Comparison of ENCODE assay signal across 26 cellular contexts in genomic region chr2:6879011-6879410, GRCh38. TPM values are rescaled to one million over a fixed set of nuclear protein-coding genes. Genes with fewer than 3 reads are reported as not detected.
DNase-seq lines count a peak whose midpoint lies in the region; ATAC-seq, FAIRE-seq and TF ChIP-seq lines count a peak whose summit lies in the region.
"Had no signal": no experiment of that assay in that cellular context is flagged by ENCODE, and none has a peak within 500 bp of the region (broad histone marks: within the 10 kb centered on the region; RNA-seq: fewer than 3 reads in every experiment).

No MANE protein-coding gene starts in this region.

- no peaks in the 10 kb centered on the region for H3K27me3 Mint-ChIP-seq in activated CD4-positive, alpha-beta T cell treated with anti-CD3 and anti-CD28 coated beads for 36 hours
- H3K27me3 Mint-ChIP-seq in CD4-positive, alpha-beta memory T cell, result no peaks in the 10 kb centered on the region
- H3K27me3 Mint-ChIP-seq in activated T-helper 2 cell treated with anti-CD3 and anti-CD28 coated beads, Interferon-gamma antibody, Interleukin-2, Interleukin-4, amounts not matched to agents 10 μg/mL and 5 μg/mL and 100 μg/mL, durations not matched to agents 14 hours and 24 hours and 36 hours (ENCODE audit: low read depth), result no peaks in the 10 kb centered on the region
- H3K27me3 Mint-ChIP-seq in naive thymus-derived CD4-positive, alpha-beta T cell, result no peaks in the 10 kb centered on the region

- H3K9me3 Mint-ChIP-seq in activated CD4-positive, alpha-beta T cell treated with anti-CD3 and anti-CD28 coated beads for 36 hours (ENCODE audit: low read depth), result peaks cover under 1% of the 10 kb centered on the region
- peaks cover 0 to 2% (median under 1%) of the 10 kb centered on the region in 8 donors for H3K9me3 Mint-ChIP-seq in CD4-positive, alpha-beta memory T cell
- H3K9me3 Mint-ChIP-seq in activated T-helper 2 cell treated with anti-CD3 and anti-CD28 coated beads, Interferon-gamma antibody, Interleukin-2, Interleukin-4, amounts not matched to agents 10 μg/mL and 5 μg/mL and 100 μg/mL, durations not matched to agents 14 hours and 24 hours and 36 hours, result peaks cover 2% of the 10 kb centered on the region
- peaks cover 0 to 2% (median 1%) of the 10 kb centered on the region in 11 donors for H3K9me3 Mint-ChIP-seq in naive thymus-derived CD4-positive, alpha-beta T cell

- no peaks in the 10 kb centered on the region for H3K36me3 ChIP-seq in CD4-positive, alpha-beta memory T cell (ENCODE audit: insufficient read depth, low read length)
- no peaks in the 10 kb centered on the region for H3K36me3 ChIP-seq in naive thymus-derived CD4-positive, alpha-beta T cell (ENCODE audit: control insufficient read depth in 2 of 3, insufficient read depth in 3 of 3, low read length in 3 of 3)
- H3K36me3 ChIP-seq: BLaER1 treated with 17β-estradiol and CSF1 and Interleukin-3, amounts not matched to agents 10 nM and 100 nM; cardiac muscle cell; esophagus muscularis mucosa; prostate gland; spleen; thoracic aorta had no signal

- ATAC-seq in activated CD4-positive, alpha-beta T cell treated with anti-CD3 and anti-CD28 coated beads for 36 hours, result no peak
- ATAC-seq in naive thymus-derived CD4-positive, alpha-beta T cell, result no peak
- no peak for ATAC-seq in GM19463 (IDR thresholded peaks at IDR 0.05; ENCODE audit: unreplicated experiment)

- no peak overlapping the region for H3K27ac ChIP-seq in CD4-positive, alpha-beta memory T cell (ENCODE audit: low read depth, low read length)
- H3K27ac ChIP-seq in naive thymus-derived CD4-positive, alpha-beta T cell (ENCODE audit: low read depth, low read length), result peak overlapping the region; percentile 56
- H3K27ac ChIP-seq: BLaER1 treated with 17β-estradiol and CSF1 and Interleukin-3, amounts not matched to agents 10 nM and 100 nM; cardiac muscle cell; prostate gland; SK-N-MC; thoracic aorta had no signal

- FAIRE-seq in H54 (lab: Jason Lieb, UNC), result no peak
- FAIRE-seq: GM18507, TTC549 had no signal

- no peaks in the 10 kb centered on the region for H3K9me3 ChIP-seq in CD4-positive, alpha-beta memory T cell (ENCODE audit: control insufficient read depth in 1 of 2, low read length in 2 of 2)
- no peaks in the 10 kb centered on the region for H3K9me3 ChIP-seq in naive thymus-derived CD4-positive, alpha-beta T cell (ENCODE audit: control insufficient read depth in 2 of 3, low read length in 3 of 3)
- H3K9me3 ChIP-seq: esophagus muscularis mucosa, prostate gland, thoracic aorta had no signal

- peak overlapping the region; percentile 56 for H3K27ac Mint-ChIP-seq in activated CD4-positive, alpha-beta T cell treated with anti-CD3 and anti-CD28 coated beads for 36 hours
- H3K27ac Mint-ChIP-seq in CD4-positive, alpha-beta memory T cell, result peak overlapping the region; percentile 1 to 85 (median 73)
- H3K27ac Mint-ChIP-seq in activated T-helper 2 cell treated with anti-CD3 and anti-CD28 coated beads, Interferon-gamma antibody, Interleukin-2, Interleukin-4, amounts not matched to agents 10 μg/mL and 5 μg/mL and 100 μg/mL, durations not matched to agents 14 hours and 24 hours and 36 hours, result peak overlapping the region; percentile 73
- H3K27ac Mint-ChIP-seq in naive thymus-derived CD4-positive, alpha-beta T cell, result peak overlapping the region; percentile 80 to 98 (median 90)
- H3K27ac Mint-ChIP-seq: nephron had no signal

- POLR2A ChIA-PET in activated CD4-positive, alpha-beta T cell treated with anti-CD3 and anti-CD28 coated beads for 36 hours (lab: Charles Lee), result interaction anchor here (0.6 to 0.9 kb wide), 2 partner anchors 10 to 28 kb away, joined by 4 to 6 read pairs; no protein-coding TSS in a partner anchor
- POLR2A ChIA-PET in CD4-positive, alpha-beta memory T cell (lab: Charles Lee; ENCODE audit: partially characterized antibody), result interaction anchor here (1.2 to 6.2 kb wide), 4 partner anchors 11 to 1803 kb away, joined by 4 to 77 read pairs (median 18); partner anchors contain the start of genes CMPK2 and ID2
- POLR2A ChIA-PET in naive thymus-derived CD4-positive, alpha-beta T cell (lab: Charles Lee), result interaction anchor here (0.6 to 7.6 kb wide), 5 partner anchors 12 to 1803 kb away, joined by 3 to 94 read pairs (median 5); partner anchors contain the start of genes CMPK2, ID2 and RNF144A

- intact Hi-C loops in activated CD4-positive, alpha-beta T cell treated with anti-CD3 and anti-CD28 coated beads for 36 hours (cut with DNase I, micrococcal nuclease), result no loop called here
- intact Hi-C loops in CD4-positive, alpha-beta memory T cell (cut with micrococcal nuclease), result no loop called here
- intact Hi-C loops in activated T-helper 2 cell treated with anti-CD3 and anti-CD28 coated beads, Interferon-gamma antibody, Interleukin-2, Interleukin-4, amounts not matched to agents 10 μg/mL and 5 μg/mL and 100 μg/mL, durations not matched to agents 14 hours and 24 hours and 36 hours (cut with micrococcal nuclease), result no loop called here
- intact Hi-C loops in naive thymus-derived CD4-positive, alpha-beta T cell (cut with micrococcal nuclease), result no loop called here

- DNase-seq in activated CD4-positive, alpha-beta T cell treated with anti-CD3 and anti-CD28 coated beads for 36 hours, result no peak
- no peak for DNase-seq in activated CD4-positive, alpha-beta T cell treated with anti-CD3 and anti-CD28 coated beads, Interleukin-2, amount 50 U/mL, for 48 hours
- DNase-seq in CD4-positive, alpha-beta memory T cell, result no peak
- DNase-seq in activated T-helper 2 cell treated with anti-CD3 and anti-CD28 coated beads, Interferon-gamma antibody, Interleukin-2, Interleukin-4, amounts not matched to agents 10 μg/mL and 5 μg/mL and 100 μg/mL, durations not matched to agents 14 hours and 24 hours and 36 hours (ENCODE audit: low spot score), result no peak
- DNase-seq in naive thymus-derived CD4-positive, alpha-beta T cell, result no peak
- DNase-seq in H54 (ENCODE audit: insufficient read length, low spot score) (no peak), NCI-H1694 (lab: John Stamatoyannopoulos, UW) (no peak)
- DNase-seq: activated CD8-positive, alpha-beta memory T cell treated with anti-CD3 and anti-CD28 coated beads for 24 hours; activated naive CD4-positive, alpha-beta T cell treated with anti-CD3 and anti-CD28 coated beads, Interleukin-2, amount 50 U/mL, for 16 hours; DMS79; H7; Kasumi-1; mammary epithelial cell; NCI-H2171; NCI-H82; spleen had no signal

- CTCF ChIA-PET in activated CD4-positive, alpha-beta T cell treated with anti-CD3 and anti-CD28 coated beads for 36 hours (lab: Charles Lee), result interaction anchor here (0.7 to 6.0 kb wide), 7 partner anchors 8 to 588 kb away, joined by 3 to 59 read pairs (median 6); partner anchors contain the start of gene CMPK2
- CTCF ChIA-PET in CD4-positive, alpha-beta memory T cell (lab: Charles Lee; ENCODE audit: partially characterized antibody), result interaction anchor here (1.0 to 6.2 kb wide), 7 partner anchors 11 to 165 kb away, joined by 3 to 116 read pairs (median 7); partner anchors contain the start of genes CMPK2 and RNF144A
- CTCF ChIA-PET in naive thymus-derived CD4-positive, alpha-beta T cell (lab: Charles Lee), result interaction anchor here (1.0 to 3.9 kb wide), 4 partner anchors 13 to 39 kb away, joined by 3 to 38 read pairs (median 9); partner anchors contain the start of gene CMPK2

- peak overlapping the region; percentile 63 for H3K4me3 Mint-ChIP-seq in activated CD4-positive, alpha-beta T cell treated with anti-CD3 and anti-CD28 coated beads for 36 hours
- H3K4me3 Mint-ChIP-seq in CD4-positive, alpha-beta memory T cell, result peak overlapping the region; percentile 30 to 90 (median 88)
- H3K4me3 Mint-ChIP-seq in activated T-helper 2 cell treated with anti-CD3 and anti-CD28 coated beads, Interferon-gamma antibody, Interleukin-2, Interleukin-4, amounts not matched to agents 10 μg/mL and 5 μg/mL and 100 μg/mL, durations not matched to agents 14 hours and 24 hours and 36 hours (ENCODE audit: low read depth), result peak overlapping the region; percentile 74
- peak overlapping the region; percentile 80 to 97 (median 90) for H3K4me3 Mint-ChIP-seq in naive thymus-derived CD4-positive, alpha-beta T cell
- H3K4me3 Mint-ChIP-seq: nephron had no signal

- H3K4me3 ChIP-seq in CD4-positive, alpha-beta memory T cell (ENCODE audit: low read length in 2 of 2), result no peak overlapping the region
- H3K4me3 ChIP-seq in naive thymus-derived CD4-positive, alpha-beta T cell (ENCODE audit: low read length), result peak overlapping the region; percentile 17
- H3K4me3 ChIP-seq: BLaER1 treated with 17β-estradiol and CSF1 and Interleukin-3, amounts not matched to agents 10 nM and 100 nM; cardiac muscle cell; prostate gland; SK-N-MC; thoracic aorta had no signal

- peaks cover 54% of the 10 kb centered on the region for H3K4me1 ChIP-seq in CD4-positive, alpha-beta memory T cell (ENCODE audit: insufficient read depth, low read length)
- peaks cover 20 to 44% of the 10 kb centered on the region in 2 donors for H3K4me1 ChIP-seq in naive thymus-derived CD4-positive, alpha-beta T cell (ENCODE audit: control insufficient read depth in 2 of 2, insufficient read depth in 2 of 2, low read length in 2 of 2)
- H3K4me1 ChIP-seq: prostate gland had no signal

- H3K27me3 ChIP-seq in CD4-positive, alpha-beta memory T cell (ENCODE audit: insufficient read depth, low read length), result no peaks in the 10 kb centered on the region
- no peaks in the 10 kb centered on the region for H3K27me3 ChIP-seq in naive thymus-derived CD4-positive, alpha-beta T cell (ENCODE audit: control insufficient read depth in 2 of 2, insufficient read depth in 2 of 2, low read length in 2 of 2)
- H3K27me3 ChIP-seq: BLaER1 treated with 17β-estradiol and CSF1 and Interleukin-3, amounts not matched to agents 10 nM and 100 nM; cardiac muscle cell; esophagus muscularis mucosa; spleen had no signal

- H3K36me3 Mint-ChIP-seq in activated CD4-positive, alpha-beta T cell treated with anti-CD3 and anti-CD28 coated beads for 36 hours (ENCODE audit: low read depth), result peaks cover 2% of the 10 kb centered on the region
- peaks cover 5 to 11% of the 10 kb centered on the region in 2 donors for H3K36me3 Mint-ChIP-seq in CD4-positive, alpha-beta memory T cell
- peaks cover 32% of the 10 kb centered on the region for H3K36me3 Mint-ChIP-seq in activated T-helper 2 cell treated with anti-CD3 and anti-CD28 coated beads, Interferon-gamma antibody, Interleukin-2, Interleukin-4, amounts not matched to agents 10 μg/mL and 5 μg/mL and 100 μg/mL, durations not matched to agents 14 hours and 24 hours and 36 hours (ENCODE audit: low read depth)
- H3K36me3 Mint-ChIP-seq in naive thymus-derived CD4-positive, alpha-beta T cell, result peaks cover 3 to 48% (median 13%) of the 10 kb centered on the region in 5 donors

- peaks cover 66% of the 10 kb centered on the region for H3K4me1 Mint-ChIP-seq in activated CD4-positive, alpha-beta T cell treated with anti-CD3 and anti-CD28 coated beads for 36 hours
- H3K4me1 Mint-ChIP-seq in CD4-positive, alpha-beta memory T cell, result peaks cover 38 to 52% (median 44%) of the 10 kb centered on the region in 4 donors
- H3K4me1 Mint-ChIP-seq in activated T-helper 2 cell treated with anti-CD3 and anti-CD28 coated beads, Interferon-gamma antibody, Interleukin-2, Interleukin-4, amounts not matched to agents 10 μg/mL and 5 μg/mL and 100 μg/mL, durations not matched to agents 14 hours and 24 hours and 36 hours (ENCODE audit: low read depth), result peaks cover 68% of the 10 kb centered on the region
- H3K4me1 Mint-ChIP-seq in naive thymus-derived CD4-positive, alpha-beta T cell, result peaks cover 31 to 84% (median 71%) of the 10 kb centered on the region in 7 donors

- no peak for TF ChIP-seq POLR2A in H54 (IDR thresholded peaks at IDR 0.05; ENCODE audit: low read depth, low read length)

RNA-seq across cellular contexts. Expression of gene RSAD2, which starts 1.4 kb away (rescaled TPM):
- total RNA-seq in activated CD4-positive, alpha-beta T cell treated with anti-CD3 and anti-CD28 coated beads for 36 hours, result 10 to 100 TPM in 1 of 2 experiments, 1 to 10 TPM in 1; 8.1 to 10.2 TPM
- total RNA-seq in CD4-positive, alpha-beta memory T cell, result 1 to 10 TPM; 3.8 to 4.9 TPM
- polyA plus RNA-seq in CD4-positive, alpha-beta memory T cell, result 10 to 100 TPM in 1 of 2 donors, 1 to 10 TPM in 1; 5.1 to 10.4 TPM
- total RNA-seq in activated T-helper 2 cell treated with anti-CD3 and anti-CD28 coated beads, Interferon-gamma antibody, Interleukin-2, Interleukin-4, amounts not matched to agents 10 μg/mL and 5 μg/mL and 100 μg/mL, durations not matched to agents 14 hours and 24 hours and 36 hours, result 2.0 and 2.2 TPM in 2 replicates
- total RNA-seq in naive thymus-derived CD4-positive, alpha-beta T cell, result 10 to 100 TPM in 1 of 5 experiments, 1 to 10 TPM in 4; 5.0 to 72.6 (median 5.6) TPM
- 10 to 100 TPM in 1 of 2 donors, 1 to 10 TPM in 1; 8.2 to 15.0 TPM for polyA plus RNA-seq in naive thymus-derived CD4-positive, alpha-beta T cell
- total RNA-seq: H7 had no signal

RNA-seq across cellular contexts. Expression of gene CMPK2, which starts 13.3 kb away (rescaled TPM):
- 1 to 10 TPM; 6.2 to 8.7 TPM for total RNA-seq in activated CD4-positive, alpha-beta T cell treated with anti-CD3 and anti-CD28 coated beads for 36 hours
- total RNA-seq in CD4-positive, alpha-beta memory T cell, result 1 to 10 TPM; 3.5 to 4.1 TPM
- 1 to 10 TPM; 6.3 to 9.7 TPM for polyA plus RNA-seq in CD4-positive, alpha-beta memory T cell
- total RNA-seq in activated T-helper 2 cell treated with anti-CD3 and anti-CD28 coated beads, Interferon-gamma antibody, Interleukin-2, Interleukin-4, amounts not matched to agents 10 μg/mL and 5 μg/mL and 100 μg/mL, durations not matched to agents 14 hours and 24 hours and 36 hours, result 2.8 and 2.9 TPM in 2 replicates
- total RNA-seq in naive thymus-derived CD4-positive, alpha-beta T cell, result 10 to 100 TPM in 1 of 5 experiments, 1 to 10 TPM in 4; 4.0 to 63.0 (median 6.6) TPM
- 1 to 10 TPM; 5.0 to 8.7 TPM for polyA plus RNA-seq in naive thymus-derived CD4-positive, alpha-beta T cell

RNA-seq across cellular contexts. Expression of gene RNF144A, which starts 38.2 kb away (rescaled TPM):
- total RNA-seq in activated CD4-positive, alpha-beta T cell treated with anti-CD3 and anti-CD28 coated beads for 36 hours, result 10 to 100 TPM; 38.6 to 42.7 TPM
- total RNA-seq in CD4-positive, alpha-beta memory T cell, result 10 to 100 TPM; 34.3 to 41.1 TPM
- polyA plus RNA-seq in CD4-positive, alpha-beta memory T cell, result 10 to 100 TPM in 1 of 2 donors, 1 to 10 TPM in 1; 3.9 to 13.3 TPM
- total RNA-seq in activated T-helper 2 cell treated with anti-CD3 and anti-CD28 coated beads, Interferon-gamma antibody, Interleukin-2, Interleukin-4, amounts not matched to agents 10 μg/mL and 5 μg/mL and 100 μg/mL, durations not matched to agents 14 hours and 24 hours and 36 hours, result 19.9 and 20.0 TPM in 2 replicates
- total RNA-seq in naive thymus-derived CD4-positive, alpha-beta T cell, result 10 to 100 TPM; 40.0 to 74.4 (median 61.2) TPM
- polyA plus RNA-seq in naive thymus-derived CD4-positive, alpha-beta T cell, result 10 to 100 TPM; 21.2 to 23.5 TPM
